ENCODE assay signal across 8 cellular contexts in genomic region chr3:197256836-197257444, GRCh38. TPM values are rescaled to one million over a fixed set of nuclear protein-coding genes. Genes with fewer than 3 reads are reported as not detected.
DNase-seq lines count a peak whose midpoint lies in the region; ATAC-seq, FAIRE-seq and TF ChIP-seq lines count a peak whose summit lies in the region.

No MANE protein-coding gene starts in this region.

- H3K27me3 Mint-ChIP-seq in activated CD4-positive, alpha-beta T cell treated with anti-CD3 and anti-CD28 coated beads for 36 hours, result no peaks in the 10 kb centered on the region
- H3K27me3 Mint-ChIP-seq in osteocyte (ENCODE audit: unreplicated experiment), result no peaks in the 10 kb centered on the region

- H3K9me3 ChIP-seq in SU-DHL-6 (ENCODE audit: insufficient read depth, low read length), result no peaks in the 10 kb centered on the region

- DNase-seq in activated CD4-positive, alpha-beta T cell treated with anti-CD3 and anti-CD28 coated beads for 36 hours, result peak; percentile 50
- no peak for DNase-seq in activated CD4-positive, alpha-beta T cell treated with anti-CD3 and anti-CD28 coated beads for 1 hour
- DNase-seq in LNCaP clone FGC (ENCODE audit: low read depth), result no peak
- no peak for DNase-seq in osteocyte (ENCODE audit: extremely low spot score, unreplicated experiment)
- no peak for DNase-seq in NCI-H1048 (lab: John Stamatoyannopoulos, UW)

- 0 out of 2 replicates have a peak, but pooled peaks cover under 1% of the 10 kb centered on the region for H3K36me3 ChIP-seq in SU-DHL-6 (ENCODE audit: low read length)

- H3K79me2 ChIP-seq in SU-DHL-6 (ENCODE audit: insufficient read depth, low read length), result peaks cover 85% of the 10 kb centered on the region

- H3K4me3 Mint-ChIP-seq in activated CD4-positive, alpha-beta T cell treated with anti-CD3 and anti-CD28 coated beads for 36 hours, result no peak overlapping the region
- H3K4me3 Mint-ChIP-seq in osteocyte (ENCODE audit: unreplicated experiment), result no peak overlapping the region

- peak overlapping the region; percentile 28; the same call in 1 of the 2 replicates for H3K27ac ChIP-seq in SU-DHL-6 (ENCODE audit: low read depth, low read length)

- no peaks in the 10 kb centered on the region for H3K9me2 ChIP-seq in SU-DHL-6 (replicated peaks; ENCODE audit: insufficient read depth, low read length)

- no peak overlapping the region for H3K4me2 ChIP-seq in SU-DHL-6 (ENCODE audit: low read depth, low read length, poor library complexity, severe bottlenecking)

- ATAC-seq in activated CD4-positive, alpha-beta T cell treated with anti-CD3 and anti-CD28 coated beads for 36 hours, result no peak
- ATAC-seq in GM19023 (IDR thresholded peaks at IDR 0.05; ENCODE audit: unreplicated experiment), result no peak

- H3F3A ChIP-seq in SU-DHL-6 (ENCODE audit: insufficient read depth), result peaks cover 27% of the 10 kb centered on the region

- peak; percentile 82 for FAIRE-seq in endometrium (lab: Jason Lieb, UNC)

- no peak overlapping the region for H2AFZ ChIP-seq in SU-DHL-6 (ENCODE audit: low read depth, low read length, severe bottlenecking)

- intact Hi-C loops in activated CD4-positive, alpha-beta T cell treated with anti-CD3 and anti-CD28 coated beads for 36 hours (cut with DNase I, micrococcal nuclease), result loop anchor here (1.0 to 5.0 kb wide), 6 partner anchors 35 to 253 kb away; no protein-coding TSS in a partner anchor

- peaks cover 68% of the 10 kb centered on the region for H3K4me1 Mint-ChIP-seq in activated CD4-positive, alpha-beta T cell treated with anti-CD3 and anti-CD28 coated beads for 36 hours
- H3K4me1 Mint-ChIP-seq in osteocyte (ENCODE audit: unreplicated experiment), result peaks cover 64% of the 10 kb centered on the region

- H3K27me3 ChIP-seq in SU-DHL-6 (ENCODE audit: low read length), result no peaks in the 10 kb centered on the region

- H3K4me3 ChIP-seq in LNCaP clone FGC (ENCODE audit: low read depth, low read length) (no peak overlapping the region), SU-DHL-6 (ENCODE audit: insufficient read depth, low read length, poor library complexity, severe bottlenecking) (no peak overlapping the region)

- no peak overlapping the region for H3K9ac ChIP-seq in SU-DHL-6 (ENCODE audit: low read length)

- H3K9me3 Mint-ChIP-seq in activated CD4-positive, alpha-beta T cell treated with anti-CD3 and anti-CD28 coated beads for 36 hours (ENCODE audit: low read depth), result no peaks in the 10 kb centered on the region
- H3K9me3 Mint-ChIP-seq in osteocyte (ENCODE audit: unreplicated experiment), result no peaks in the 10 kb centered on the region

- peaks cover 3% of the 10 kb centered on the region for H3K36me3 Mint-ChIP-seq in activated CD4-positive, alpha-beta T cell treated with anti-CD3 and anti-CD28 coated beads for 36 hours (ENCODE audit: low read depth)
- peaks cover 6% of the 10 kb centered on the region for H3K36me3 Mint-ChIP-seq in osteocyte (ENCODE audit: unreplicated experiment)

- H3K27ac Mint-ChIP-seq in activated CD4-positive, alpha-beta T cell treated with anti-CD3 and anti-CD28 coated beads for 36 hours, result no peak overlapping the region
- peak overlapping the region; percentile 62 for H3K27ac Mint-ChIP-seq in osteocyte (ENCODE audit: unreplicated experiment)

- TF ChIP-seq CTCF in LNCaP clone FGC (IDR thresholded peaks at IDR 0.05; ENCODE audit: control insufficient read depth, extremely low read depth, insufficient read depth), result peak; percentile 56
- TF ChIP-seq CTCF in SU-DHL-6 (IDR thresholded peaks at IDR 0.05; ENCODE audit: insufficient read depth, low read length, poor library complexity, severe bottlenecking), result peak; percentile 87
- TF ChIP-seq CTCF in osteocyte (IDR thresholded peaks at IDR 0.05), result peak; percentile 75

- POLR2A ChIA-PET in activated CD4-positive, alpha-beta T cell treated with anti-CD3 and anti-CD28 coated beads for 36 hours (lab: Charles Lee), result no interaction called here

- CTCF ChIA-PET in activated CD4-positive, alpha-beta T cell treated with anti-CD3 and anti-CD28 coated beads for 36 hours (lab: Charles Lee), result interaction anchor here (0.6 to 4.0 kb wide), 48 partner anchors 10 to 299 kb away, joined by 3 to 52 read pairs (median 4); partner anchors contain the start of gene BDH1

- peaks cover 15% of the 10 kb centered on the region; the same call in 1 of the 2 replicates for H4K20me1 ChIP-seq in SU-DHL-6 (ENCODE audit: low read depth, low read length)

RNA-seq across cellular contexts. Expression of gene DLG1, which starts 41.5 kb away (rescaled TPM):
- 10 to 100 TPM; 58.8 to 78.4 TPM for total RNA-seq in activated CD4-positive, alpha-beta T cell treated with anti-CD3 and anti-CD28 coated beads for 36 hours
- total RNA-seq in osteocyte, result 168 and 171 TPM in 2 replicates
